12 cellular contexts compared by ENCODE assay signal in genomic region chr12:11697670-11698387, GRCh38. TPM values are rescaled to one million over a fixed set of nuclear protein-coding genes. Genes with fewer than 3 reads are reported as not detected.
A peak's percentile ranks its signal among the peaks of the same experiment; 100 is the strongest.
DNase-seq lines count a peak whose midpoint lies in the region; ATAC-seq and TF ChIP-seq lines count a peak whose summit lies in the region.
"Had no signal": no experiment of that assay in that cellular context is flagged by ENCODE, and none has a peak within 500 bp of the region (broad histone marks: within the 10 kb centered on the region; RNA-seq: fewer than 3 reads in every experiment).

No MANE protein-coding gene starts in this region.

- H3K4me3 Mint-ChIP-seq in natural killer cell treated with Interleukin-12 subunit alpha and Interleukin-12 subunit beta and Interleukin-15 and Interleukin-18, amount 100 ng/mL, for 72 hours, result no peak overlapping the region

- no peaks in the 10 kb centered on the region for H3K9me3 Mint-ChIP-seq in natural killer cell treated with Interleukin-12 subunit alpha and Interleukin-12 subunit beta and Interleukin-15 and Interleukin-18, amount 100 ng/mL, for 72 hours

- no peak for TF ChIP-seq CTCF in astrocyte of the spinal cord (IDR thresholded peaks at IDR 0.05; ENCODE audit: low read depth, low read length)
- TF ChIP-seq CTCF in foreskin keratinocyte (conservative IDR thresholded peaks at IDR 0.05), result no peak

- intact Hi-C loops in left ventricle myocardium superior (cut with micrococcal nuclease), result no loop called here

- H3K4me1 ChIP-seq in foreskin keratinocyte, result peaks cover 18% of the 10 kb centered on the region

- no peak overlapping the region for H3K4me3 ChIP-seq in astrocyte of the spinal cord (ENCODE audit: low read depth, low read length)
- H3K4me3 ChIP-seq: thyroid gland had no signal

- H3K36me3 Mint-ChIP-seq in natural killer cell treated with Interleukin-12 subunit alpha and Interleukin-12 subunit beta and Interleukin-15 and Interleukin-18, amount 100 ng/mL, for 72 hours, result no peaks in the 10 kb centered on the region

- ATAC-seq in foreskin keratinocyte (peak; percentile 65), left ventricle myocardium superior (no peak), HG02884 (IDR thresholded peaks at IDR 0.05; ENCODE audit: unreplicated experiment) (no peak)
- no peak for ATAC-seq in natural killer cell treated with Interleukin-12 subunit alpha and Interleukin-12 subunit beta and Interleukin-15 and Interleukin-18, amount 100 ng/mL, for 72 hours

- peaks cover 26 to 47% of the 10 kb centered on the region in 2 donors for H3K4me1 Mint-ChIP-seq in natural killer cell treated with Interleukin-12 subunit alpha and Interleukin-12 subunit beta and Interleukin-15 and Interleukin-18, amount 100 ng/mL, for 72 hours (ENCODE audit: low read depth in 2 of 2)

- in situ Hi-C loops in astrocyte of the spinal cord (cut with HindIII; ENCODE audit: low sequenced_read_pairs), result no loop called here

- H3K27me3 Mint-ChIP-seq in natural killer cell treated with Interleukin-12 subunit alpha and Interleukin-12 subunit beta and Interleukin-15 and Interleukin-18, amount 100 ng/mL, for 72 hours, result no peaks in the 10 kb centered on the region

- H3K27ac Mint-ChIP-seq in natural killer cell treated with Interleukin-12 subunit alpha and Interleukin-12 subunit beta and Interleukin-15 and Interleukin-18, amount 100 ng/mL, for 72 hours, result no peak overlapping the region

- DNase-seq in HT1080 (ENCODE audit: low read depth) (peak; percentile 67), astrocyte of the spinal cord (ENCODE audit: low read depth, low spot score) (peak; percentile 50), foreskin keratinocyte (peak; percentile 37 to 65), stromal cell of bone marrow (ENCODE audit: low read depth) (peak; percentile 61), left ventricle myocardium superior (no peak)
- DNase-seq in stimulated activated CD4-positive, alpha-beta T cell treated with anti-CD3 and anti-CD28 coated beads, Interleukin-4, amount 100 ng/mL, for 1 hour, result no peak
- DNase-seq in natural killer cell treated with Interleukin-12 subunit alpha and Interleukin-12 subunit beta and Interleukin-15 and Interleukin-18, amount 100 ng/mL, for 72 hours (ENCODE audit: low spot score), result no peak
- DNase-seq: activated CD8-positive, alpha-beta memory T cell treated with anti-CD3 and anti-CD28 coated beads, Interleukin-2, amount 50 U/mL, for 4 hours; NCI-H446 treated with DMSO at 0.1 percent for 48 hours; thyroid gland had no signal

- no peak overlapping the region for H3K27ac ChIP-seq in foreskin keratinocyte
- H3K27ac ChIP-seq: HL-60, thyroid gland had no signal

- H3K27me3 ChIP-seq in foreskin keratinocyte, result no peaks in the 10 kb centered on the region
- H3K27me3 ChIP-seq: thyroid gland had no signal

RNA-seq across cellular contexts. Expression of gene ETV6, which starts 48.4 kb away (rescaled TPM):
- total RNA-seq in HT1080 (2014; rRNA removed; shearing (Covaris generic)), result 7.6 and 12.4 TPM in 2 replicates
- 13.4 and 17.9 TPM in 2 replicates for polyA plus RNA-seq in HT1080 (2015; cell fraction: cytosol; rRNA removed)
- 20.1 and 22.0 TPM in 2 replicates for polyA plus RNA-seq in HT1080 (2015; cell fraction: nucleus; rRNA removed)
- 11.2 and 12.6 TPM in 2 replicates for total RNA-seq in foreskin keratinocyte
- 4.7 and 4.8 TPM in 2 replicates for polyA plus RNA-seq in foreskin keratinocyte
- 10 to 100 TPM; 50.2 to 82.3 TPM for total RNA-seq in natural killer cell treated with Interleukin-12 subunit alpha and Interleukin-12 subunit beta and Interleukin-15 and Interleukin-18, amount 100 ng/mL, for 72 hours
- total RNA-seq in left ventricle myocardium superior, result 14.7 TPM

Comparison
In these comparisons a context has a peak if more than half of its experiments do, and no peak if none do; other contexts are left out.
1. DNase-seq: peak in HT1080 (single experiment), astrocyte of the spinal cord (single experiment), foreskin keratinocyte (2 of 2) and stromal cell of bone marrow (single experiment); none in stimulated activated CD4-positive, alpha-beta T cell treated with anti-CD3 and anti-CD28 coated beads, Interleukin-4, amount 100 ng/mL, for 1 hour (single experiment), natural killer cell treated with Interleukin-12 subunit alpha and Interleukin-12 subunit beta and Interleukin-15 and Interleukin-18, amount 100 ng/mL, for 72 hours (single experiment) and left ventricle myocardium superior (single experiment).